ENCODE assay signal across 1 cellular context in the genomic region with DNA sequence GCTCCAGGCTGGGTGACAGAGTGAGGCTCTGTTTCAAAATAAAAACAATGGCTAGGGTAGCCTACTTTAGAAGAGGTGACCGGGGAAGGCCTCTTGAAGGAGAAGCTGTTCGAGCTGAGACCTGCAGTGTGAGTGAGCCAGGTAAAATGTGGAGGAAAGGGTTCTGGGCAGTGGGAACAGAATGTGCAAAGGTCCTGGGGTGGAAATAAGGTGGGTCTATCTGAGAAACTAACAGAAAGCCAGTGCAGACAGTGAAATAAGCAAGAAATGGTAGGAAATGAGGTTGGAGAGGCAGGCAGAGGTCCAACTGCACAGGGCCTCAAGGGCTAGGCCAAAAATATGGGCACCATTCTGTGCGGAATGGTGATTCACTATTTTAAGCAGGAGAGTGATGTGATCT.
TF ChIP-seq lines count a peak whose summit lies in the region.

No MANE protein-coding gene starts in this region.

TF ChIP-seq in HepG2, 621 proteins besides CTCF, POLR2A, EP300 and RAD21:
- 0 out of 2 replicates have a peak, but pooled peaks have one; percentile 8 for TF ChIP-seq PHF20 (CRISPR knock-in tag; IDR thresholded peaks at IDR 0.05)
- TF ChIP-seq RXRA (CRISPR knock-in tag; IDR thresholded peaks at IDR 0.05) = no peak
